Comparison of ENCODE assay signal across 1 cellular context in genomic region chr6:149941583-149942460, GRCh38.
TF ChIP-seq lines count a peak whose summit lies in the region.

Gene ULBP2, plus strand, starts transcription at chr6:149942014. Its CDS starts 59 bp downstream, at chr6:149942073.

TF ChIP-seq in K562, 482 proteins besides CTCF, POLR2A, EP300 and RAD21 (continued from another document and continues in another):
- TF ChIP-seq ZHX1 (conservative IDR thresholded peaks at IDR 0.05; ENCODE audit: low read length), result no peak
- TF ChIP-seq HDGF (IDR thresholded peaks at IDR 0.05), result no peak
- no peak for TF ChIP-seq POLR2B (IDR thresholded peaks at IDR 0.05; ENCODE audit: low read depth, partially characterized antibody)
- TF ChIP-seq, protein P1, sequence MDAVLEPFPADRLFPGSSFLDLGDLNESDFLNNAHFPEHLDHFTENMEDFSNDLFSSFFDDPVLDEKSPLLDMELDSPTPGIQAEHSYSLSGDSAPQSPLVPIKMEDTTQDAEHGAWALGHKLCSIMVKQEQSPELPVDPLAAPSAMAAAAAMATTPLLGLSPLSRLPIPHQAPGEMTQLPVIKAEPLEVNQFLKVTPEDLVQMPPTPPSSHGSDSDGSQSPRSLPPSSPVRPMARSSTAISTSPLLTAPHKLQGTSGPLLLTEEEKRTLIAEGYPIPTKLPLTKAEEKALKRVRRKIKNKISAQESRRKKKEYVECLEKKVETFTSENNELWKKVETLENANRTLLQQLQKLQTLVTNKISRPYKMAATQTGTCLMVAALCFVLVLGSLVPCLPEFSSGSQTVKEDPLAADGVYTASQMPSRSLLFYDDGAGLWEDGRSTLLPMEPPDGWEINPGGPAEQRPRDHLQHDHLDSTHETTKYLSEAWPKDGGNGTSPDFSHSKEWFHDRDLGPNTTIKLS (IDR thresholded peaks at IDR 0.05; ENCODE audit: borderline replicate concordance, low read depth), result no peak
- TF ChIP-seq MCM7 (IDR thresholded peaks at IDR 0.05), result no peak
- TF ChIP-seq CREB1 (IDR thresholded peaks at IDR 0.05), result peak; percentile 74
- TF ChIP-seq CREB1 (CRISPR knock-in tag; IDR thresholded peaks at IDR 0.05), result peak; percentile 78
- TF ChIP-seq, protein P2, sequence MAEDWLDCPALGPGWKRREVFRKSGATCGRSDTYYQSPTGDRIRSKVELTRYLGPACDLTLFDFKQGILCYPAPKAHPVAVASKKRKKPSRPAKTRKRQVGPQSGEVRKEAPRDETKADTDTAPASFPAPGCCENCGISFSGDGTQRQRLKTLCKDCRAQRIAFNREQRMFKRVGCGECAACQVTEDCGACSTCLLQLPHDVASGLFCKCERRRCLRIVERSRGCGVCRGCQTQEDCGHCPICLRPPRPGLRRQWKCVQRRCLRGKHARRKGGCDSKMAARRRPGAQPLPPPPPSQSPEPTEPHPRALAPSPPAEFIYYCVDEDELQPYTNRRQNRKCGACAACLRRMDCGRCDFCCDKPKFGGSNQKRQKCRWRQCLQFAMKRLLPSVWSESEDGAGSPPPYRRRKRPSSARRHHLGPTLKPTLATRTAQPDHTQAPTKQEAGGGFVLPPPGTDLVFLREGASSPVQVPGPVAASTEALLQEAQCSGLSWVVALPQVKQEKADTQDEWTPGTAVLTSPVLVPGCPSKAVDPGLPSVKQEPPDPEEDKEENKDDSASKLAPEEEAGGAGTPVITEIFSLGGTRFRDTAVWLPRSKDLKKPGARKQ (CRISPR knock-in tag; IDR thresholded peaks at IDR 0.05), result no peak
- no peak for TF ChIP-seq GTF2A2 (tag; IDR thresholded peaks at IDR 0.05)
- TF ChIP-seq, protein P3, sequence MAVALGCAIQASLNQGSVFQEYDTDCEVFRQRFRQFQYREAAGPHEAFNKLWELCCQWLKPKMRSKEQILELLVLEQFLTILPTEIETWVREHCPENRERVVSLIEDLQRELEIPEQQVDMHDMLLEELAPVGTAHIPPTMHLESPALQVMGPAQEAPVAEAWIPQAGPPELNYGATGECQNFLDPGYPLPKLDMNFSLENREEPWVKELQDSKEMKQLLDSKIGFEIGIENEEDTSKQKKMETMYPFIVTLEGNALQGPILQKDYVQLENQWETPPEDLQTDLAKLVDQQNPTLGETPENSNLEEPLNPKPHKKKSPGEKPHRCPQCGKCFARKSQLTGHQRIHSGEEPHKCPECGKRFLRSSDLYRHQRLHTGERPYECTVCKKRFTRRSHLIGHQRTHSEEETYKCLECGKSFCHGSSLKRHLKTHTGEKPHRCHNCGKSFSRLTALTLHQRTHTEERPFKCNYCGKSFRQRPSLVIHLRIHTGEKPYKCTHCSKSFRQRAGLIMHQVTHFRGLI (CRISPR knock-in tag; IDR thresholded peaks at IDR 0.05), result no peak
- TF ChIP-seq XRCC4 (IDR thresholded peaks at IDR 0.05; ENCODE audit: extremely low read depth, insufficient read depth, insufficient read length), result no peak
- TF ChIP-seq THRB (CRISPR knock-in tag; conservative IDR thresholded peaks at IDR 0.05), result no peak
- no peak for TF ChIP-seq SNIP1 (IDR thresholded peaks at IDR 0.05; ENCODE audit: low read depth)
- no peak for TF ChIP-seq ZNF583 (CRISPR knock-in tag; IDR thresholded peaks at IDR 0.05)
- TF ChIP-seq U2AF2 (optimal IDR thresholded peaks at IDR 0.05; ENCODE audit: low read depth, low read length), result no peak
- TF ChIP-seq NFIC (IDR thresholded peaks at IDR 0.05), result peak; percentile 25; the same call in 1 of the 2 replicates
- TF ChIP-seq ASH1L (IDR thresholded peaks at IDR 0.05; ENCODE audit: borderline replicate concordance, low read depth, partially characterized antibody), result no peak
- no peak for TF ChIP-seq ZNF644 (tag; IDR thresholded peaks at IDR 0.05; ENCODE audit: low read depth)
- no peak for TF ChIP-seq TAF1 (IDR thresholded peaks at IDR 0.05; ENCODE audit: control insufficient read depth, extremely low read depth, insufficient read depth, low read length, severe bottlenecking)
- no peak for TF ChIP-seq RFX1 (IDR thresholded peaks at IDR 0.05)
- TF ChIP-seq SMAD4 (CRISPR knock-in tag; conservative IDR thresholded peaks at IDR 0.05), result 0 out of 2 replicates have a peak, but pooled peaks have one; percentile 24
- no peak for TF ChIP-seq KDM1A (IDR thresholded peaks at IDR 0.05)
- TF ChIP-seq CHAMP1 (IDR thresholded peaks at IDR 0.05), result no peak
- no peak for TF ChIP-seq IRF9 (tag; IDR thresholded peaks at IDR 0.05)
- peak; percentile 22; the same call in 1 of the 2 replicates for TF ChIP-seq OTX1 (CRISPR knock-in tag; IDR thresholded peaks at IDR 0.05)
- TF ChIP-seq ZNF347 (CRISPR knock-in tag; IDR thresholded peaks at IDR 0.05; ENCODE audit: low read depth), result no peak
- no peak for TF ChIP-seq RBM15 (IDR thresholded peaks at IDR 0.05; ENCODE audit: insufficient read depth, low read length)
- TF ChIP-seq ZNF197 (CRISPR knock-in tag; IDR thresholded peaks at IDR 0.05; ENCODE audit: low read depth), result no peak
- TF ChIP-seq, protein P4, sequence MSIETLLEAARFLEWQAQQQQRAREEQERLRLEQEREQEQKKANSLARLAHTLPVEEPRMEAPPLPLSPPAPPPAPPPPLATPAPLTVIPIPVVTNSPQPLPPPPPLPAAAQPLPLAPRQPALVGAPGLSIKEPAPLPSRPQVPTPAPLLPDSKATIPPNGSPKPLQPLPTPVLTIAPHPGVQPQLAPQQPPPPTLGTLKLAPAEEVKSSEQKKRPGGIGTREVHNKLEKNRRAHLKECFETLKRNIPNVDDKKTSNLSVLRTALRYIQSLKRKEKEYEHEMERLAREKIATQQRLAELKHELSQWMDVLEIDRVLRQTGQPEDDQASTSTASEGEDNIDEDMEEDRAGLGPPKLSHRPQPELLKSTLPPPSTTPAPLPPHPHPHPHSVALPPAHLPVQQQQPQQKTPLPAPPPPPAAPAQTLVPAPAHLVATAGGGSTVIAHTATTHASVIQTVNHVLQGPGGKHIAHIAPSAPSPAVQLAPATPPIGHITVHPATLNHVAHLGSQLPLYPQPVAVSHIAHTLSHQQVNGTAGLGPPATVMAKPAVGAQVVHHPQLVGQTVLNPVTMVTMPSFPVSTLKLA (conservative IDR thresholded peaks at IDR 0.05), result peak in 1 of 2 experiments; percentile 69; a peak in 3 of 4 replicates
- no peak for TF ChIP-seq NCOA6 (IDR thresholded peaks at IDR 0.05)
- no peak for TF ChIP-seq UBTF (IDR thresholded peaks at IDR 0.05; ENCODE audit: borderline replicate concordance in 1 of 2, low read depth in 2 of 2, low read length in 2 of 2)
- TF ChIP-seq NR2C2 (CRISPR knock-in tag; IDR thresholded peaks at IDR 0.05), result no peak
- TF ChIP-seq NR2C2 (tag; IDR thresholded peaks at IDR 0.05), result peak; percentile 63
- peak; percentile 74 to 77 for TF ChIP-seq E2F6 (IDR thresholded peaks at IDR 0.05; ENCODE audit: borderline replicate concordance in 1 of 2, extremely low read depth in 1 of 2, insufficient read depth in 1 of 2, insufficient read length in 1 of 2, low read depth in 1 of 2, low read length in 1 of 2, poor library complexity in 1 of 2, severe bottlenecking in 1 of 2)
- TF ChIP-seq DDX20 (tag; IDR thresholded peaks at IDR 0.05; ENCODE audit: low read depth), result no peak
